In the genomic region with DNA sequence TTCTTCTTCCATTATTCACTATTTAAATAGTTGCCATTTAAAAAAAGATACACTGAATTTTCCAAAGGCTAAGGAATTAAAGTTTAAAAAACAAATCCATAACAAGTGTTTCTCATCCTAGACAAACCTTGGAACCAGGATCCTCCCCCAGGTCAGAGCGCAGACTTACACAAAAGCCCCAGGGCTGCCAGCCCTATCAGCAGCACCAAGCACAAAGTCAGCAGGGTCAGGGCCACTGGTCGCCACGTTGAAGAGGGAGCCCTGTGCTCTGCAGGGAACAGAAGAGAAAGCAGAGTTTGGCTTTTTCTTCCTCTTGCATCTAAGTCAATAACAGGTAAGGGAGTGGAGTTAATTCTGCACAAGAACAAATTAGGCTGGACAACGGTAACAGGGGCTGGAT, we compare ENCODE assay signal across 27 cellular contexts. TPM values are rescaled to one million over a fixed set of nuclear protein-coding genes. Genes with fewer than 3 reads are reported as not detected.
"Had no signal": no experiment of that assay in that cellular context is flagged by ENCODE, and none has a peak within 500 bp of the region (broad histone marks: within the 10 kb centered on the region; RNA-seq: fewer than 3 reads in every experiment).

No MANE protein-coding gene starts in this region.

- H3K36me3 Mint-ChIP-seq: activated CD8-positive, alpha-beta memory T cell treated with anti-CD3 and anti-CD28 coated beads, Interleukin-2, amount 10 ng/mL, durations not matched to agents 7 days and 5 days; activated naive CD4-positive, alpha-beta T cell treated with anti-CD3 and anti-CD28 coated beads, Interleukin-2, amount 10 ng/mL, durations not matched to agents 7 days and 5 days had no signal

- H3K4me1 ChIP-seq: parathyroid adenoma had no signal

- H3K79me2 ChIP-seq: parathyroid adenoma had no signal

- H3K27ac Mint-ChIP-seq: activated CD4-positive, alpha-beta memory T cell treated with anti-CD3 and anti-CD28 coated beads, Interleukin-2, amount 10 ng/mL, durations not matched to agents 7 days and 5 days; activated CD4-positive, alpha-beta T cell treated with anti-CD3 and anti-CD28 coated beads, Interleukin-2, amount 10 ng/mL, durations not matched to agents 24 days and 14 days; activated CD8-positive, alpha-beta memory T cell treated with anti-CD3 and anti-CD28 coated beads, Interleukin-2, amount 10 ng/mL, durations not matched to agents 7 days and 5 days; activated naive CD4-positive, alpha-beta T cell treated with anti-CD3 and anti-CD28 coated beads, Interleukin-2, amount 10 ng/mL, durations not matched to agents 7 days and 5 days; immature natural killer cell; natural killer cell; T-helper 1 cell treated with Interleukin-12 subunit alpha and Interleukin-12 subunit beta and Interleukin-4 antibody, amounts not matched to agents 30 μg/mL and 1 μg/mL, for 36 hours had no signal

- H3K36me3 ChIP-seq: left lung, upper lobe of right lung had no signal

- H2AFZ ChIP-seq: parathyroid adenoma had no signal

- FAIRE-seq: endometrium had no signal

- H3K4me1 Mint-ChIP-seq: activated CD4-positive, alpha-beta T cell treated with anti-CD3 and anti-CD28 coated beads, Interleukin-2, amount 10 ng/mL, durations not matched to agents 24 days and 14 days; activated naive CD4-positive, alpha-beta T cell treated with anti-CD3 and anti-CD28 coated beads, Interleukin-2, amount 10 ng/mL, durations not matched to agents 7 days and 5 days; immature natural killer cell had no signal

- H3K4me3 ChIP-seq: coronary artery, left lung had no signal

- H3K9ac ChIP-seq: parathyroid adenoma had no signal

- H3K9me3 Mint-ChIP-seq: activated CD4-positive, alpha-beta T cell treated with anti-CD3 and anti-CD28 coated beads, Interleukin-2, amount 10 ng/mL, durations not matched to agents 24 days and 14 days had no signal

- H3K4me3 Mint-ChIP-seq: activated CD4-positive, alpha-beta memory T cell treated with anti-CD3 and anti-CD28 coated beads, Interleukin-2, amount 10 ng/mL, durations not matched to agents 7 days and 5 days; activated CD4-positive, alpha-beta T cell treated with anti-CD3 and anti-CD28 coated beads, Interleukin-2, amount 10 ng/mL, durations not matched to agents 24 days and 14 days; activated CD8-positive, alpha-beta memory T cell treated with anti-CD3 and anti-CD28 coated beads, Interleukin-2, amount 10 ng/mL, durations not matched to agents 7 days and 5 days; activated naive CD4-positive, alpha-beta T cell treated with anti-CD3 and anti-CD28 coated beads, Interleukin-2, amount 10 ng/mL, durations not matched to agents 7 days and 5 days; immature natural killer cell; natural killer cell; T-helper 1 cell treated with Interleukin-12 subunit alpha and Interleukin-12 subunit beta and Interleukin-4 antibody, amounts not matched to agents 30 μg/mL and 1 μg/mL, for 36 hours had no signal

- H3K27me3 ChIP-seq: left lung, upper lobe of right lung had no signal

- DNase-seq: activated CD4-positive, alpha-beta memory T cell treated with anti-CD3 and anti-CD28 coated beads, Interleukin-2, amount 10 ng/mL, durations not matched to agents 7 days and 5 days; activated CD4-positive, alpha-beta T cell treated with anti-CD3 and anti-CD28 coated beads, Interleukin-2, amount 10 ng/mL, durations not matched to agents 24 days and 14 days; activated CD8-positive, alpha-beta memory T cell treated with anti-CD3 and anti-CD28 coated beads, Interleukin-2, amount 10 ng/mL, durations not matched to agents 7 days and 5 days; activated effector memory CD4-positive, alpha-beta T cell treated with anti-CD3 and anti-CD28 coated beads, Interleukin-2, amount 50 U/mL, for 16 hours; activated naive CD4-positive, alpha-beta T cell treated with anti-CD3 and anti-CD28 coated beads, Interleukin-2, amount 10 ng/mL, durations not matched to agents 7 days and 5 days; activated T-cell treated with anti-CD3 and anti-CD28 coated beads for 4 hours; amygdala; cerebellar nuclear complex; immature natural killer cell; left lung; midbrain; natural killer cell; right cardiac atrium; stimulated activated CD8-positive, alpha-beta memory T cell treated with anti-CD3 and anti-CD28 coated beads, Interleukin-4, amount 100 ng/mL, for 48 hours; stimulated activated naive CD4-positive, alpha-beta T cell; upper lobe of right lung had no signal

- ATAC-seq: activated CD4-positive, CD25-positive, alpha-beta regulatory T cell treated with anti-CD3 and anti-CD28 coated beads, Interleukin-2, amount 50 U/mL, for 24 hours; activated CD8-positive, alpha-beta memory T cell treated with anti-CD3 and anti-CD28 coated beads, Interleukin-2, amount 10 ng/mL, durations not matched to agents 7 days and 5 days; left lung; natural killer cell; right cardiac atrium; upper lobe of right lung had no signal

- H3K27ac ChIP-seq: coronary artery, parathyroid adenoma, upper lobe of right lung had no signal

- H3K9me3 ChIP-seq: upper lobe of right lung had no signal

RNA-seq across cellular contexts. Expression of a gene that starts 9.8 kb away (rescaled TPM):
- total RNA-seq: activated CD4-positive, alpha-beta memory T cell treated with anti-CD3 and anti-CD28 coated beads, Interleukin-2, amount 10 ng/mL, durations not matched to agents 7 days and 5 days; activated CD4-positive, alpha-beta T cell treated with anti-CD3 and anti-CD28 coated beads, Interleukin-2, amount 10 ng/mL, durations not matched to agents 24 days and 14 days; activated CD8-positive, alpha-beta memory T cell treated with anti-CD3 and anti-CD28 coated beads, Interleukin-2, amount 10 ng/mL, durations not matched to agents 7 days and 5 days; epithelial cell of proximal tubule; fibroblast of villous mesenchyme; natural killer cell had no signal
- polyA plus RNA-seq: immature natural killer cell had no signal

RNA-seq across cellular contexts. Expression of a gene that starts 41.0 kb away (rescaled TPM):
- total RNA-seq: activated CD4-positive, alpha-beta memory T cell treated with anti-CD3 and anti-CD28 coated beads, Interleukin-2, amount 10 ng/mL, durations not matched to agents 7 days and 5 days; activated CD4-positive, alpha-beta T cell treated with anti-CD3 and anti-CD28 coated beads, Interleukin-2, amount 10 ng/mL, durations not matched to agents 24 days and 14 days; epithelial cell of proximal tubule had no signal

RNA-seq across cellular contexts. Expression of a gene that starts 58.5 kb away (rescaled TPM):
- total RNA-seq: activated CD4-positive, alpha-beta memory T cell treated with anti-CD3 and anti-CD28 coated beads, Interleukin-2, amount 10 ng/mL, durations not matched to agents 7 days and 5 days; activated CD4-positive, alpha-beta T cell treated with anti-CD3 and anti-CD28 coated beads, Interleukin-2, amount 10 ng/mL, durations not matched to agents 24 days and 14 days; activated CD8-positive, alpha-beta memory T cell treated with anti-CD3 and anti-CD28 coated beads, Interleukin-2, amount 10 ng/mL, durations not matched to agents 7 days and 5 days; epithelial cell of proximal tubule; fibroblast of villous mesenchyme; kidney epithelial cell; lung microvascular endothelial cell; pulmonary artery endothelial cell; skeletal muscle tissue had no signal
- polyA plus RNA-seq: right cardiac atrium had no signal
